Comparison of ENCODE assay signal across 10 cellular contexts in genomic region chr6:25685896-25686295, GRCh38. TPM values are rescaled to one million over a fixed set of nuclear protein-coding genes. Genes with fewer than 3 reads are reported as not detected.
"Had no signal": no experiment of that assay in that cellular context is flagged by ENCODE, and none has a peak within 500 bp of the region (broad histone marks: within the 10 kb centered on the region; RNA-seq: fewer than 3 reads in every experiment).

No MANE protein-coding gene starts in this region.

- H3K27ac ChIP-seq: HL-60, KMS-11 had no signal

- ATAC-seq: HepG2 had no signal

- H3K4me2 ChIP-seq: KMS-11 had no signal

- FAIRE-seq: HepG2, HTR-8/SVneo had no signal

- H3K9ac ChIP-seq: KMS-11 had no signal

- DNase-seq: IMR-90, KBM-7, KG1 had no signal

RNA-seq across cellular contexts. Expression of gene SCGN, which starts 33.9 kb away (rescaled TPM):
- total RNA-seq: HT-29, HT1080, IMR-90 had no signal
- polyA plus RNA-seq: IgD-negative memory B cell, IMR-90 had no signal
